ENCODE assay signal across 9 cellular contexts in genomic region chr5:125326114-125326513, GRCh38.
DNase-seq lines count a peak whose midpoint lies in the region; ATAC-seq and TF ChIP-seq lines count a peak whose summit lies in the region.
"Had no signal": no experiment of that assay in that cellular context is flagged by ENCODE, and none has a peak within 500 bp of the region (broad histone marks: within the 10 kb centered on the region; RNA-seq: fewer than 3 reads in every experiment).

No MANE protein-coding gene starts in this region.

- no peaks in the 10 kb centered on the region for H3K36me3 ChIP-seq in Panc1 (ENCODE audit: control insufficient read depth, insufficient read depth, low read length)

- H3K27me3 ChIP-seq in Panc1 (ENCODE audit: control insufficient read depth, insufficient read depth, low read length), result no peaks in the 10 kb centered on the region

- CTCF ChIA-PET in Panc1 (lab: Charles Lee), result no interaction called here

- peaks cover 12% of the 10 kb centered on the region; the same call in 1 of the 2 replicates for H3K4me1 ChIP-seq in Panc1 (ENCODE audit: control insufficient read depth, insufficient read depth, low read length)

- DNase-seq in ACHN (peak; percentile 55), HPDE6-E6E7 (ENCODE audit: extremely low spot score) (peak; percentile 38), Panc1 (ENCODE audit: low read depth, low spot score) (no peak), fibroblast of villous mesenchyme (ENCODE audit: low read depth) (peak; percentile 87), GOT3 (lab: John Stamatoyannopoulos, UW) (no peak)

- H3K9me3 ChIP-seq in Panc1 (ENCODE audit: control insufficient read depth, insufficient read depth, low read depth, low read length), result no peaks in the 10 kb centered on the region

- POLR2A ChIA-PET in Panc1 (lab: Charles Lee), result interaction anchor here (0.6 kb wide), 1 partner anchor 171 kb away, joined by 3 read pairs; no protein-coding TSS in a partner anchor

- H3K4me3 ChIP-seq in Panc1 (ENCODE audit: low read depth in 2 of 2, low read length in 2 of 2) (no peak overlapping the region), fibroblast of villous mesenchyme (ENCODE audit: low read depth, low read length) (no peak overlapping the region)

- peak; percentile 62; the same call in 1 of the 2 replicates for ATAC-seq in Panc1
- no peak for ATAC-seq in GM19463 (IDR thresholded peaks at IDR 0.05; ENCODE audit: unreplicated experiment)
- ATAC-seq in HG02884 (IDR thresholded peaks at IDR 0.05; ENCODE audit: unreplicated experiment), result no peak
- no peak for ATAC-seq in HG03457 (IDR thresholded peaks at IDR 0.05; ENCODE audit: unreplicated experiment)
- ATAC-seq: HCT116 had no signal

- intact Hi-C loops in Panc1 (cut with micrococcal nuclease; ENCODE audit: unreplicated experiment), result no loop called here

- in situ Hi-C loops in ACHN (cut with HindIII; ENCODE audit: low pct_ligation_motif_present, low pct_unique_long_range_greater_than_20kb, low sequenced_read_pairs), result no loop called here
- in situ Hi-C loops in Panc1 (cut with HindIII; ENCODE audit: low pct_unique_long_range_greater_than_20kb, low sequenced_read_pairs), result no loop called here

- TF ChIP-seq CTCF in Panc1 (IDR thresholded peaks at IDR 0.05) (no peak), fibroblast of villous mesenchyme (IDR thresholded peaks at IDR 0.05; ENCODE audit: insufficient read depth, low read depth, low read length) (no peak)

- peak overlapping the region; percentile 62; the same call in 1 of the 2 replicates for H3K27ac ChIP-seq in Panc1 (ENCODE audit: low read length)

- no TSS peak for BruUV-seq in Panc1 (replicated peaks; lab: Mats Ljungman, UMichigan)

Comparison
In these comparisons a context has a peak if more than half of its experiments do, and no peak if none do; other contexts are left out.
1. DNase-seq: peak in ACHN (single experiment), HPDE6-E6E7 (single experiment) and fibroblast of villous mesenchyme (single experiment); none in Panc1 (single experiment) and GOT3 (single experiment).